In the genomic region with DNA sequence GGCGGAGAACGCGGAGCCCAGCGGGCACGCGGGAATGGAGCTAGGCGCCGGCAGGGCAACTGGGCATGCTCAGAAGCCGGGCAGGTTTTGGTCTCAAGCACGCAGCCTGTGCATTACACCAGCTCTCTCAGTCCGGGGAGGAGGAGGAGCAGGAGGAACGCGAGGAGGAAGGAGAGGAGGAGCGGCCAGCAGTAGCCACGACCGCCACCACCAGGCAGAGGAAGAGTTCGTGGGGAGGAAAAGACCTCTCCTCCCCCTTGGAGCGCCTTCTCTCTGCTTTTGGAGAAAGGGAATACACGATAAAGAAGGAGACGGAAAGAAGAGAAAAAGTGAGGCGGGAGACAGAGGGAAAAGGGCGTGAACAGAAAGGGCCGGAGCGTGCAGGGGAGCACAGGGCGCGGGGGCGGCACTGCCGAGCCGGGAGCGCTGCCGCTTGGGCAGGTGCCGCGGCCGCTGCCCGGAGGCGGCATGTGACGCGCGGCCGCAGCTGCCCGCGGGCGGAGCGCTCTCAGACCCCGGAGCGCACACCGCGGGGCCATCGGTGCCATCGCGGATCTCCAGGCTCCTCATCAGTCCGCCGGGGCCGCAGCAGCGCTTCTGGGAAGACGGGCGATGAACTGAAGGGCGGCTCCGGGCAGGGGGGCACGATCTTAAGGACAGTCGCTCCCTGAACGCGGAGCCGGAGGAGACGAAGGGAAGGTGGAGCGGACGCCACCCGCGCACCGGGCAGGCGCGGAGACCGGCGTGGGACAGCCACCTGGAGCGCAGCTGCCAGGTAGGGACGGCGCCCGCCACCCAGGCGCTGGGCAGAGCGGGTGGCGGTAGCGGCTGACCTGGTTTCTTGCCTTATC, we compare ENCODE assay signal across 8 cellular contexts. TPM values are rescaled to one million over a fixed set of nuclear protein-coding genes. Genes with fewer than 3 reads are reported as not detected.
DNase-seq lines count a peak whose midpoint lies in the region; FAIRE-seq and TF ChIP-seq lines count a peak whose summit lies in the region.

A gene (plus strand): TSS at position 116 of the 851 bp plus-strand sequence. CDS start 520,884 bp downstream, outside the sequence.

- peak; percentile 77 to 78 for DNase-seq in Caco-2
- DNase-seq in M059J (ENCODE audit: low read depth): peak; percentile 52
- DNase-seq in iPS DF 19.7 (ENCODE audit: low read depth, low spot score): peak; percentile 64
- DNase-seq in renal cortical epithelial cell (ENCODE audit: low read depth): peak; percentile 55
- no peak for DNase-seq in NCI-H774 (lab: John Stamatoyannopoulos, UW)
- DNase-seq in GM19239 (ENCODE audit: insufficient read length, low spot score): no peak
- DNase-seq in NCI-H2029 treated with DMSO at 0.1 percent for 48 hours (lab: John Stamatoyannopoulos, UW): no peak

- H3K36me3 ChIP-seq in Caco-2 (ENCODE audit: control insufficient read depth, insufficient read depth, low read length): no peaks in the 10 kb centered on the region

- H3K27ac Mint-ChIP-seq in Caco-2 (ENCODE audit: unreplicated experiment): peak within 1 kb of the TSS; percentile 46
- no peak within 1 kb of the TSS for H3K27ac Mint-ChIP-seq in activated naive CD8-positive, alpha-beta T cell

- H3K9me3 Mint-ChIP-seq in Caco-2 (ENCODE audit: unreplicated experiment): no peaks in the 10 kb centered on the region
- no peaks in the 10 kb centered on the region for H3K9me3 Mint-ChIP-seq in activated naive CD8-positive, alpha-beta T cell (ENCODE audit: low read depth)

- peaks cover 10% of the 10 kb centered on the region for H3K36me3 Mint-ChIP-seq in Caco-2 (ENCODE audit: insufficient read depth, unreplicated experiment)
- no peaks in the 10 kb centered on the region for H3K36me3 Mint-ChIP-seq in activated naive CD8-positive, alpha-beta T cell

- H3K27me3 ChIP-seq in Caco-2 (replicated peaks; ENCODE audit: control insufficient read depth, insufficient read depth, low read length): no peaks in the 10 kb centered on the region

- POLR2A ChIA-PET in Caco-2 (lab: Charles Lee): interaction anchor here (0.6 to 0.9 kb wide), 2 partner anchors 24 to 357 kb away, joined by 4 read pairs; no protein-coding TSS in a partner anchor

- H3K4me1 ChIP-seq in Caco-2: peaks cover 7% of the 10 kb centered on the region; the same call in 1 of the 2 replicates

- FAIRE-seq in GM19239 (lab: Jason Lieb, UNC): no peak

- H3K27me3 Mint-ChIP-seq in Caco-2 (ENCODE audit: insufficient read depth, unreplicated experiment): peaks cover 12% of the 10 kb centered on the region
- H3K27me3 Mint-ChIP-seq in activated naive CD8-positive, alpha-beta T cell: peaks cover 43% of the 10 kb centered on the region

- CTCF ChIA-PET in Caco-2 (lab: Charles Lee): interaction anchor here (0.6 to 1.4 kb wide), 3 partner anchors 24 to 136 kb away, joined by 3 to 5 read pairs (median 5); no protein-coding TSS in a partner anchor

- peak within 1 kb of the TSS; percentile 45 for H3K4me3 ChIP-seq in Caco-2 (ENCODE audit: low read depth, low read length)

- H3K4me3 Mint-ChIP-seq in Caco-2 (ENCODE audit: unreplicated experiment): peak within 1 kb of the TSS; percentile 79
- H3K4me3 Mint-ChIP-seq in activated naive CD8-positive, alpha-beta T cell: peak within 1 kb of the TSS; percentile 85

- H3K9me3 ChIP-seq in Caco-2: no peaks in the 10 kb centered on the region

- peak in 1 of 2 experiments; percentile 27 for TF ChIP-seq CTCF in Caco-2 (IDR thresholded peaks at IDR 0.05; ENCODE audit: insufficient read depth in 1 of 2, low read depth in 1 of 2, low read length in 1 of 2, severe bottlenecking in 1 of 2, unreplicated experiment in 1 of 2)

- intact Hi-C loops in Caco-2 (cut with micrococcal nuclease; ENCODE audit: unreplicated experiment): loop anchor here (1.0 to 10.0 kb wide), 3 partner anchors 23 to 428 kb away; no protein-coding TSS in a partner anchor

- H3K4me1 Mint-ChIP-seq in Caco-2 (ENCODE audit: low read depth, unreplicated experiment): peaks cover 9% of the 10 kb centered on the region
- peaks cover 26% of the 10 kb centered on the region for H3K4me1 Mint-ChIP-seq in activated naive CD8-positive, alpha-beta T cell (ENCODE audit: low read depth)

- BruUV-seq in Caco-2 (replicated peaks; lab: Mats Ljungman, UMichigan): TSS peak; percentile 26

RNA-seq across cellular contexts. Expression of the gene that starts here (rescaled TPM):
- 6.8 and 8.6 TPM in 2 replicates for total RNA-seq in Caco-2 (2022)
- 0.20 and 1.2 TPM in 2 replicates for total RNA-seq in M059J (2014; rRNA removed; shearing (Covaris generic))
- 8.6 TPM in 1 of 2 replicates, not detected in the other for total RNA-seq in renal cortical epithelial cell

Comparison
In these comparisons a context has a peak if more than half of its experiments do, and no peak if none do; other contexts are left out.
1. DNase-seq: peak in Caco-2 (2 of 2), M059J (single experiment), iPS DF 19.7 (single experiment) and renal cortical epithelial cell (single experiment); none in NCI-H774 (single experiment), GM19239 (single experiment) and NCI-H2029 treated with DMSO at 0.1 percent for 48 hours (single experiment).